Comparison of ENCODE assay signal across 11 cellular contexts in the genomic region with DNA sequence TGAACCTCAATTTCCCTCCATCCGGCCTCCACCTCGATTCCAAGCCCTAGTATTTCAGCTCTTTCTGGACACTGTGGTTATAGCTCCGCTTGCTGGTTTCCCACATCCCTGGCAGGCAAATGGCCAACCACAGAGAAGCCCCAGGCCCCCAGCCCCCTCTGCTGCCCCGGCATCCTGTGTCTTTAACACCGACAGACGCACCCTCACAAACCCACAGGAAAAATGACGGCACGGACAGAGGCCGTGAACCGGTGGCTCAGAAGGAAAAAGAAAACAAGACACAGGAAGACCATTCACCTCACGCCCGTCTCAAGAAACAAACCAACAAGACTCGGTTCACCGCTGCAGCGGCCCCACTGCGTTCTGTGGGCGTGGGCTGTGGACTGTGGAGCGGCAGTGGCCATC. TPM values are rescaled to one million over a fixed set of nuclear protein-coding genes. Genes with fewer than 3 reads are reported as not detected.
DNase-seq lines count a peak whose midpoint lies in the region; ATAC-seq lines count a peak whose summit lies in the region.
"Had no signal": no experiment of that assay in that cellular context is flagged by ENCODE, and none has a peak within 500 bp of the region (broad histone marks: within the 10 kb centered on the region; RNA-seq: fewer than 3 reads in every experiment).

No MANE protein-coding gene starts in this region.

- peaks cover 35% of the 10 kb centered on the region for H3K4me1 Mint-ChIP-seq in activated CD4-positive, alpha-beta T cell treated with anti-CD3 and anti-CD28 coated beads, Interleukin-2, amount 10 ng/mL, durations not matched to agents 24 days and 14 days
- peaks cover 44 to 48% of the 10 kb centered on the region in 2 donors for H3K4me1 Mint-ChIP-seq in effector memory CD8-positive, alpha-beta T cell (ENCODE audit: low read depth in 2 of 2)
- H3K4me1 Mint-ChIP-seq in stimulated activated memory B cell treated with anti-CD40 and anti-IgM and Interleukin-4, amounts not matched to agents 10 μg/mL and 1 μg/mL and 100 μg/mL, for 72 hours = peaks cover 68% of the 10 kb centered on the region

- no peaks in the 10 kb centered on the region for H3K9me3 Mint-ChIP-seq in activated CD4-positive, alpha-beta T cell treated with anti-CD3 and anti-CD28 coated beads, Interleukin-2, amount 10 ng/mL, durations not matched to agents 24 days and 14 days
- no peaks in the 10 kb centered on the region for H3K9me3 Mint-ChIP-seq in effector memory CD8-positive, alpha-beta T cell
- H3K9me3 Mint-ChIP-seq in stimulated activated memory B cell treated with anti-CD40 and anti-IgM and Interleukin-4, amounts not matched to agents 10 μg/mL and 1 μg/mL and 100 μg/mL, for 72 hours = no peaks in the 10 kb centered on the region

- H3K4me3 Mint-ChIP-seq in activated CD4-positive, alpha-beta T cell treated with anti-CD3 and anti-CD28 coated beads, Interleukin-2, amount 10 ng/mL, durations not matched to agents 24 days and 14 days = peak overlapping the region; percentile 47
- H3K4me3 Mint-ChIP-seq in effector memory CD8-positive, alpha-beta T cell = peak overlapping the region; percentile 94 to 95
- H3K4me3 Mint-ChIP-seq in stimulated activated memory B cell treated with anti-CD40 and anti-IgM and Interleukin-4, amounts not matched to agents 10 μg/mL and 1 μg/mL and 100 μg/mL, for 72 hours = peak overlapping the region; percentile 37

- H3K27ac Mint-ChIP-seq in activated CD4-positive, alpha-beta T cell treated with anti-CD3 and anti-CD28 coated beads, Interleukin-2, amount 10 ng/mL, durations not matched to agents 24 days and 14 days = peak overlapping the region; percentile 52
- H3K27ac Mint-ChIP-seq in effector memory CD8-positive, alpha-beta T cell = peak overlapping the region; percentile 98 to 99
- H3K27ac Mint-ChIP-seq in stimulated activated memory B cell treated with anti-CD40 and anti-IgM and Interleukin-4, amounts not matched to agents 10 μg/mL and 1 μg/mL and 100 μg/mL, for 72 hours = peak overlapping the region; percentile 81

- ATAC-seq in effector memory CD8-positive, alpha-beta T cell (replicated peaks) = peak; percentile 39
- ATAC-seq in stimulated activated memory B cell treated with anti-CD40 and anti-IgM and Interleukin-4, amounts not matched to agents 10 μg/mL and 1 μg/mL and 100 μg/mL, for 72 hours = no peak
- ATAC-seq in GM19452 (IDR thresholded peaks at IDR 0.05; ENCODE audit: unreplicated experiment) = no peak

- peak; percentile 80 for DNase-seq in activated CD4-positive, alpha-beta T cell treated with anti-CD3 and anti-CD28 coated beads, Interleukin-2, amount 10 ng/mL, durations not matched to agents 24 days and 14 days
- DNase-seq in activated CD4-positive, alpha-beta T cell treated with anti-CD3 and anti-CD28 coated beads, Interleukin-2, amount 50 U/mL, for 4 hours = no peak
- DNase-seq in UCSD-AML1 (lab: John Stamatoyannopoulos, UW; ENCODE audit: unreplicated experiment) = peak; percentile 76
- peak; percentile 53 to 59 (median 59) for DNase-seq in effector memory CD8-positive, alpha-beta T cell
- no peak for DNase-seq in NOMO-1 treated with dmso at 0.1 percent for 144 hours (lab: John Stamatoyannopoulos, UW; ENCODE audit: unreplicated experiment)
- no peak for DNase-seq in COLO829 (ENCODE audit: low spot score)
- DNase-seq: H7, islet precursor cell, NCI-H1105 treated with DMSO at 0.1 percent for 48 hours had no signal

- H3K36me3 Mint-ChIP-seq in activated CD4-positive, alpha-beta T cell treated with anti-CD3 and anti-CD28 coated beads, Interleukin-2, amount 10 ng/mL, durations not matched to agents 24 days and 14 days (ENCODE audit: low read depth) = peaks cover 13% of the 10 kb centered on the region
- peaks cover 45% of the 10 kb centered on the region for H3K36me3 Mint-ChIP-seq in effector memory CD8-positive, alpha-beta T cell (ENCODE audit: insufficient read depth)
- H3K36me3 Mint-ChIP-seq in stimulated activated memory B cell treated with anti-CD40 and anti-IgM and Interleukin-4, amounts not matched to agents 10 μg/mL and 1 μg/mL and 100 μg/mL, for 72 hours = no peaks in the 10 kb centered on the region

- no peaks in the 10 kb centered on the region for H3K27me3 Mint-ChIP-seq in activated CD4-positive, alpha-beta T cell treated with anti-CD3 and anti-CD28 coated beads, Interleukin-2, amount 10 ng/mL, durations not matched to agents 24 days and 14 days
- no peaks in the 10 kb centered on the region for H3K27me3 Mint-ChIP-seq in effector memory CD8-positive, alpha-beta T cell
- peaks cover 10% of the 10 kb centered on the region for H3K27me3 Mint-ChIP-seq in stimulated activated memory B cell treated with anti-CD40 and anti-IgM and Interleukin-4, amounts not matched to agents 10 μg/mL and 1 μg/mL and 100 μg/mL, for 72 hours

- intact Hi-C loops in activated CD4-positive, alpha-beta T cell treated with anti-CD3 and anti-CD28 coated beads, Interleukin-2, amount 10 ng/mL, durations not matched to agents 24 days and 14 days (cut with micrococcal nuclease) = no loop called here

RNA-seq across cellular contexts. Expression of a gene that starts 1.5 kb away (rescaled TPM):
- not detected in 2 replicates for total RNA-seq in activated CD4-positive, alpha-beta T cell treated with anti-CD3 and anti-CD28 coated beads, Interleukin-2, amount 10 ng/mL, durations not matched to agents 24 days and 14 days
- total RNA-seq: H7 had no signal

RNA-seq across cellular contexts. Expression of a gene that starts 5.6 kb away (rescaled TPM):
- 87.8 and 90.2 TPM in 2 replicates for total RNA-seq in activated CD4-positive, alpha-beta T cell treated with anti-CD3 and anti-CD28 coated beads, Interleukin-2, amount 10 ng/mL, durations not matched to agents 24 days and 14 days

RNA-seq across cellular contexts. Expression of a gene that starts 15.0 kb away (rescaled TPM):
- total RNA-seq in activated CD4-positive, alpha-beta T cell treated with anti-CD3 and anti-CD28 coated beads, Interleukin-2, amount 10 ng/mL, durations not matched to agents 24 days and 14 days = not detected in 2 replicates

RNA-seq across cellular contexts. Expression of a gene that starts 20.5 kb away (rescaled TPM):
- total RNA-seq in activated CD4-positive, alpha-beta T cell treated with anti-CD3 and anti-CD28 coated beads, Interleukin-2, amount 10 ng/mL, durations not matched to agents 24 days and 14 days = not detected in 2 replicates

RNA-seq across cellular contexts. Expression of a gene that starts 30.2 kb away (rescaled TPM):
- total RNA-seq in activated CD4-positive, alpha-beta T cell treated with anti-CD3 and anti-CD28 coated beads, Interleukin-2, amount 10 ng/mL, durations not matched to agents 24 days and 14 days = 25.0 and 25.9 TPM in 2 replicates

Comparison
In these comparisons a context has a peak if more than half of its experiments do, and no peak if none do; other contexts are left out.
1. DNase-seq: peak in activated CD4-positive, alpha-beta T cell treated with anti-CD3 and anti-CD28 coated beads, Interleukin-2, amount 10 ng/mL, durations not matched to agents 24 days and 14 days (single experiment), UCSD-AML1 (single experiment) and effector memory CD8-positive, alpha-beta T cell (3 of 3); none in activated CD4-positive, alpha-beta T cell treated with anti-CD3 and anti-CD28 coated beads, Interleukin-2, amount 50 U/mL, for 4 hours (0 of 2), NOMO-1 treated with dmso at 0.1 percent for 144 hours (single experiment) and COLO829 (single experiment).
2. H3K4me3 Mint-ChIP-seq: peak in every context shown above with its lines; median percentile 94 in effector memory CD8-positive, alpha-beta T cell; 47 in activated CD4-positive, alpha-beta T cell treated with anti-CD3 and anti-CD28 coated beads, Interleukin-2, amount 10 ng/mL, durations not matched to agents 24 days and 14 days; 37 in stimulated activated memory B cell treated with anti-CD40 and anti-IgM and Interleukin-4, amounts not matched to agents 10 μg/mL and 1 μg/mL and 100 μg/mL, for 72 hours.
3. Peak in every context shown above with its lines, with median percentiles within 50 percentile points of each other: H3K27ac Mint-ChIP-seq.